In genomic region chr7:47521041-47521795, GRCh38 we compare ENCODE assay signal across 15 cellular contexts.
DNase-seq lines count a peak whose midpoint lies in the region; ATAC-seq and TF ChIP-seq lines count a peak whose summit lies in the region.
"Had no signal": no experiment of that assay in that cellular context is flagged by ENCODE, and none has a peak within 500 bp of the region (broad histone marks: within the 10 kb centered on the region; RNA-seq: fewer than 3 reads in every experiment).

No MANE protein-coding gene starts in this region.

- no peak for TF ChIP-seq CTCF in AG04450 (IDR thresholded peaks at IDR 0.05; ENCODE audit: low read depth, low read length)
- no peak for TF ChIP-seq CTCF in brain microvascular endothelial cell (IDR thresholded peaks at IDR 0.05; ENCODE audit: low read depth, low read length, missing control alignments)
- no peak for TF ChIP-seq CTCF in smooth muscle cell (IDR thresholded peaks at IDR 0.05; ENCODE audit: borderline replicate concordance, insufficient read depth, poor library complexity, severe bottlenecking)
- TF ChIP-seq CTCF in OCI-LY7 (conservative IDR thresholded peaks at IDR 0.05; ENCODE audit: low read length) = no peak

- POLR2A ChIA-PET in AG04450 (lab: Yijun Ruan, JAX) (interaction anchor here (0.5 to 3.5 kb wide), 4 partner anchors 15 to 266 kb away, joined by 3 to 10 read pairs (median 4); no protein-coding TSS in a partner anchor), OCI-LY7 (lab: Charles Lee) (interaction anchor here (1.5 kb wide), 1 partner anchor 24 kb away, joined by 6 read pairs; no protein-coding TSS in a partner anchor)

- in situ Hi-C loops in brain microvascular endothelial cell (cut with HindIII; ENCODE audit: low pct_ligation_motif_present, low sequenced_read_pairs) = no loop called here

- peak overlapping the region; percentile 67 for H3K27ac ChIP-seq in AG04450 (ENCODE audit: low read depth, low read length)
- peak overlapping the region; percentile 76 for H3K27ac ChIP-seq in brain microvascular endothelial cell
- H3K27ac ChIP-seq in mesodermal cell (ENCODE audit: low read depth, low read length, severe bottlenecking) = peak overlapping the region; percentile 66
- peak overlapping the region; percentile 92 for H3K27ac ChIP-seq in smooth muscle cell (ENCODE audit: low read depth)
- no peak overlapping the region for H3K27ac ChIP-seq in OCI-LY7 (ENCODE audit: low read depth, low read length, poor library complexity, severe bottlenecking)
- H3K27ac ChIP-seq: foreskin keratinocyte had no signal

- H3K4me2 ChIP-seq in smooth muscle cell (peak overlapping the region; percentile 42), OCI-LY7 (ENCODE audit: low read length) (no peak overlapping the region)

- H3K4me1 ChIP-seq in mesodermal cell (ENCODE audit: control insufficient read depth, insufficient read depth, low read length, poor library complexity, severe bottlenecking) (peaks cover 28% of the 10 kb centered on the region), smooth muscle cell (ENCODE audit: low read depth) (peaks cover 11% of the 10 kb centered on the region), OCI-LY7 (ENCODE audit: insufficient read depth, low read length, poor library complexity, severe bottlenecking) (no peaks in the 10 kb centered on the region)
- H3K4me1 ChIP-seq: foreskin keratinocyte had no signal

- intact Hi-C loops in OCI-LY7 (cut with micrococcal nuclease; ENCODE audit: unreplicated experiment) = no loop called here

- CTCF ChIA-PET in AG04450 (lab: Charles Lee) = interaction anchor here (1.0 kb wide), 1 partner anchor 298 kb away, joined by 5 read pairs; no protein-coding TSS in a partner anchor
- CTCF ChIA-PET in OCI-LY7 (lab: Charles Lee; ENCODE audit: unreplicated experiment) = no interaction called here

- H3K79me2 ChIP-seq in smooth muscle cell (ENCODE audit: low read depth) = peaks cover 52% of the 10 kb centered on the region
- H3K79me2 ChIP-seq in OCI-LY7 (ENCODE audit: insufficient read depth, low read depth, low read length) = no peaks in the 10 kb centered on the region

- H2AFZ ChIP-seq in smooth muscle cell (ENCODE audit: low read depth) (no peak overlapping the region), OCI-LY7 (ENCODE audit: low read length) (no peak overlapping the region)

- peaks cover 24% of the 10 kb centered on the region for H3F3A ChIP-seq in smooth muscle cell (ENCODE audit: low read depth)

- no TSS peak for BruUV-seq in OCI-LY7 (replicated peaks; lab: Mats Ljungman, UMichigan)

- DNase-seq in AG04450 (ENCODE audit: low read depth, low spot score) (no peak), brain microvascular endothelial cell (no peak), smooth muscle cell (lab: John Stamatoyannopoulos, UW; ENCODE audit: unreplicated experiment) (no peak), MG63 (no peak), OCI-LY7 (ENCODE audit: low spot score) (no peak)
- DNase-seq in effector CD4-positive, alpha-beta T cell = no peak
- DNase-seq: activated naive CD8-positive, alpha-beta T cell treated with anti-CD3 and anti-CD28 coated beads, Interleukin-2, amount 10 ng/mL, durations not matched to agents 7 days and 5 days; activated T-cell treated with anti-CD3 and anti-CD28 coated beads, Interleukin-2, amount 50 U/mL, for 4 hours; foreskin keratinocyte; H9; NCI-H1694; occipital lobe; stimulated activated CD4-positive, alpha-beta T cell treated with anti-CD3 and anti-CD28 coated beads, Interleukin-12 subunit alpha, Interleukin-12 subunit beta, amount 100 ng/mL, for 4 hours had no signal

- no peaks in the 10 kb centered on the region for H3K9me2 ChIP-seq in OCI-LY7 (ENCODE audit: insufficient read depth, low read length)

- H3K36me3 ChIP-seq in brain microvascular endothelial cell (replicated peaks) = peaks cover 16% of the 10 kb centered on the region
- H3K36me3 ChIP-seq in mesodermal cell (ENCODE audit: control insufficient read depth, insufficient read depth, low read length) = peaks cover 26% of the 10 kb centered on the region
- no peaks in the 10 kb centered on the region for H3K36me3 ChIP-seq in smooth muscle cell (ENCODE audit: low read depth)
- H3K36me3 ChIP-seq in MG63 = peaks cover 18% of the 10 kb centered on the region
- H3K36me3 ChIP-seq in OCI-LY7 (ENCODE audit: insufficient read depth, low read length) = no peaks in the 10 kb centered on the region

- WGBS in mesodermal cell (ENCODE audit: insufficient coverage in 2 of 2), 2 experiments = 81 to 82% methylated on average over 11 to 13 of the region's 13 CpGs
- WGBS in smooth muscle cell (ENCODE audit: low lambda C conversion rate) = 78% methylated on average over 13 of the region's 13 CpGs

- peak overlapping the region; percentile 62 for H3K9ac ChIP-seq in smooth muscle cell (ENCODE audit: low read depth)

- H3K4me3 ChIP-seq in AG04450 (ENCODE audit: low read depth, low read length) (no peak overlapping the region), brain microvascular endothelial cell (ENCODE audit: low read depth, low read length) (no peak overlapping the region), mesodermal cell (ENCODE audit: extremely low read depth, insufficient read depth, low read length, poor library complexity, severe bottlenecking) (no peak overlapping the region), smooth muscle cell (no peak overlapping the region), MG63 (no peak overlapping the region), OCI-LY7 (ENCODE audit: low read depth, low read length, poor library complexity, severe bottlenecking) (no peak overlapping the region)

- H3K9me3 ChIP-seq in AG04450 (ENCODE audit: control insufficient read depth, insufficient read depth, low read length) (no peaks in the 10 kb centered on the region), mesodermal cell (ENCODE audit: control insufficient read depth, low read length) (no peaks in the 10 kb centered on the region), smooth muscle cell (replicated peaks; ENCODE audit: low read depth) (no peaks in the 10 kb centered on the region), MG63 (no peaks in the 10 kb centered on the region), OCI-LY7 (ENCODE audit: low read length) (no peaks in the 10 kb centered on the region)

- H4K20me1 ChIP-seq in smooth muscle cell (ENCODE audit: low read depth) (no peaks in the 10 kb centered on the region), OCI-LY7 (ENCODE audit: insufficient read depth, low read length) (no peaks in the 10 kb centered on the region)

- no peak for ATAC-seq in GM19324 (IDR thresholded peaks at IDR 0.05; ENCODE audit: low FRiP score, unreplicated experiment)
- ATAC-seq: activated T-cell treated with anti-CD3 and anti-CD28 coated beads, Interleukin-2, amount 50 U/mL, for 4 hours; foreskin keratinocyte had no signal

- no peaks in the 10 kb centered on the region for H3K27me3 ChIP-seq in AG04450 (ENCODE audit: control insufficient read depth, insufficient read depth, low read length)
- H3K27me3 ChIP-seq in brain microvascular endothelial cell (replicated peaks) = no peaks in the 10 kb centered on the region
- no peaks in the 10 kb centered on the region for H3K27me3 ChIP-seq in smooth muscle cell (ENCODE audit: low read depth)
- no peaks in the 10 kb centered on the region for H3K27me3 ChIP-seq in MG63
- H3K27me3 ChIP-seq: foreskin keratinocyte had no signal
